Comparison of ENCODE assay signal across 1 cellular context in genomic region chr14:54509546-54510501, GRCh38.
TF ChIP-seq lines count a peak whose summit lies in the region.

CGRRF1 (plus strand) TSS chr14:54509906; CDS start chr14:54509960, 54 bp downstream.

TF ChIP-seq in HepG2, 621 proteins besides CTCF, POLR2A, EP300 and RAD21 (continued from another document and continues in another):
- peak; percentile 61; the same call in 1 of the 2 replicates for TF ChIP-seq ZNF646 (CRISPR knock-in tag; IDR thresholded peaks at IDR 0.05)
- TF ChIP-seq ZNF318 (CRISPR knock-in tag; IDR thresholded peaks at IDR 0.05), result no peak; the same call in 1 of the 2 replicates
- TF ChIP-seq, protein P1, sequence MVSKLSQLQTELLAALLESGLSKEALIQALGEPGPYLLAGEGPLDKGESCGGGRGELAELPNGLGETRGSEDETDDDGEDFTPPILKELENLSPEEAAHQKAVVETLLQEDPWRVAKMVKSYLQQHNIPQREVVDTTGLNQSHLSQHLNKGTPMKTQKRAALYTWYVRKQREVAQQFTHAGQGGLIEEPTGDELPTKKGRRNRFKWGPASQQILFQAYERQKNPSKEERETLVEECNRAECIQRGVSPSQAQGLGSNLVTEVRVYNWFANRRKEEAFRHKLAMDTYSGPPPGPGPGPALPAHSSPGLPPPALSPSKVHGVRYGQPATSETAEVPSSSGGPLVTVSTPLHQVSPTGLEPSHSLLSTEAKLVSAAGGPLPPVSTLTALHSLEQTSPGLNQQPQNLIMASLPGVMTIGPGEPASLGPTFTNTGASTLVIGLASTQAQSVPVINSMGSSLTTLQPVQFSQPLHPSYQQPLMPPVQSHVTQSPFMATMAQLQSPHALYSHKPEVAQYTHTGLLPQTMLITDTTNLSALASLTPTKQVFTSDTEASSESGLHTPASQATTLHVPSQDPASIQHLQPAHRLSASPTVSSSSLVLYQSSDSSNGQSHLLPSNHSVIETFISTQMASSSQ (IDR thresholded peaks at IDR 0.05; ENCODE audit: low read depth), result no peak
- TF ChIP-seq, protein P1 (CRISPR knock-in tag; IDR thresholded peaks at IDR 0.05; ENCODE audit: borderline replicate concordance), result peak; percentile 68; the same call in 1 of the 2 replicates
- TF ChIP-seq, protein P2, sequence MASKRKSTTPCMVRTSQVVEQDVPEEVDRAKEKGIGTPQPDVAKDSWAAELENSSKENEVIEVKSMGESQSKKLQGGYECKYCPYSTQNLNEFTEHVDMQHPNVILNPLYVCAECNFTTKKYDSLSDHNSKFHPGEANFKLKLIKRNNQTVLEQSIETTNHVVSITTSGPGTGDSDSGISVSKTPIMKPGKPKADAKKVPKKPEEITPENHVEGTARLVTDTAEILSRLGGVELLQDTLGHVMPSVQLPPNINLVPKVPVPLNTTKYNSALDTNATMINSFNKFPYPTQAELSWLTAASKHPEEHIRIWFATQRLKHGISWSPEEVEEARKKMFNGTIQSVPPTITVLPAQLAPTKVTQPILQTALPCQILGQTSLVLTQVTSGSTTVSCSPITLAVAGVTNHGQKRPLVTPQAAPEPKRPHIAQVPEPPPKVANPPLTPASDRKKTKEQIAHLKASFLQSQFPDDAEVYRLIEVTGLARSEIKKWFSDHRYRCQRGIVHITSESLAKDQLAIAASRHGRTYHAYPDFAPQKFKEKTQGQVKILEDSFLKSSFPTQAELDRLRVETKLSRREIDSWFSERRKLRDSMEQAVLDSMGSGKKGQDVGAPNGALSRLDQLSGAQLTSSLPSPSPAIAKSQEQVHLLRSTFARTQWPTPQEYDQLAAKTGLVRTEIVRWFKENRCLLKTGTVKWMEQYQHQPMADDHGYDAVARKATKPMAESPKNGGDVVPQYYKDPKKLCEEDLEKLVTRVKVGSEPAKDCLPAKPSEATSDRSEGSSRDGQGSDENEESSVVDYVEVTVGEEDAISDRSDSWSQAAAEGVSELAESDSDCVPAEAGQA (IDR thresholded peaks at IDR 0.05; ENCODE audit: low read depth), result 0 out of 2 replicates have a peak, but pooled peaks have one; percentile 31
- TF ChIP-seq, protein P2 (CRISPR knock-in tag; IDR thresholded peaks at IDR 0.05; ENCODE audit: borderline replicate concordance), result no peak
- peak; percentile 89; the same call in 1 of the 2 replicates for TF ChIP-seq REPIN1 (CRISPR knock-in tag; IDR thresholded peaks at IDR 0.05; ENCODE audit: borderline replicate concordance, low read depth)
- 0 out of 2 replicates have a peak, but pooled peaks have one; percentile 13 for TF ChIP-seq NR1H2 (CRISPR knock-in tag; IDR thresholded peaks at IDR 0.05; ENCODE audit: borderline replicate concordance, low read depth)
- no peak for TF ChIP-seq ZNF775 (CRISPR knock-in tag; IDR thresholded peaks at IDR 0.05; ENCODE audit: borderline replicate concordance)
- TF ChIP-seq ZNF496 (CRISPR knock-in tag; IDR thresholded peaks at IDR 0.05; ENCODE audit: insufficient replicate concordance), result no peak
- TF ChIP-seq ZNF776 (CRISPR knock-in tag; IDR thresholded peaks at IDR 0.05), result no peak
- TF ChIP-seq, protein P3, sequence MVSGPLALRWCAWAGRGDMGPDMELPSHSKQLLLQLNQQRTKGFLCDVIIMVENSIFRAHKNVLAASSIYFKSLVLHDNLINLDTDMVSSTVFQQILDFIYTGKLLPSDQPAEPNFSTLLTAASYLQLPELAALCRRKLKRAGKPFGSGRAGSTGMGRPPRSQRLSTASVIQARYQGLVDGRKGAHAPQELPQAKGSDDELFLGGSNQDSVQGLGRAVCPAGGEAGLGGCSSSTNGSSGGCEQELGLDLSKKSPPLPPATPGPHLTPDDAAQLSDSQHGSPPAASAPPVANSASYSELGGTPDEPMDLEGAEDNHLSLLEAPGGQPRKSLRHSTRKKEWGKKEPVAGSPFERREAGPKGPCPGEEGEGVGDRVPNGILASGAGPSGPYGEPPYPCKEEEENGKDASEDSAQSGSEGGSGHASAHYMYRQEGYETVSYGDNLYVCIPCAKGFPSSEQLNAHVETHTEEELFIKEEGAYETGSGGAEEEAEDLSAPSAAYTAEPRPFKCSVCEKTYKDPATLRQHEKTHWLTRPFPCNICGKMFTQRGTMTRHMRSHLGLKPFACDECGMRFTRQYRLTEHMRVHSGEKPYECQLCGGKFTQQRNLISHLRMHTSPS (CRISPR knock-in tag; IDR thresholded peaks at IDR 0.05; ENCODE audit: low read depth), result peak; percentile 58; the same call in 1 of the 2 replicates
- TF ChIP-seq KDM5B (CRISPR knock-in tag; IDR thresholded peaks at IDR 0.05; ENCODE audit: borderline replicate concordance), result peak; percentile 64; the same call in 1 of the 2 replicates
- TF ChIP-seq ZNF598 (CRISPR knock-in tag; IDR thresholded peaks at IDR 0.05; ENCODE audit: borderline replicate concordance), result peak; percentile 93
- TF ChIP-seq, protein P4, sequence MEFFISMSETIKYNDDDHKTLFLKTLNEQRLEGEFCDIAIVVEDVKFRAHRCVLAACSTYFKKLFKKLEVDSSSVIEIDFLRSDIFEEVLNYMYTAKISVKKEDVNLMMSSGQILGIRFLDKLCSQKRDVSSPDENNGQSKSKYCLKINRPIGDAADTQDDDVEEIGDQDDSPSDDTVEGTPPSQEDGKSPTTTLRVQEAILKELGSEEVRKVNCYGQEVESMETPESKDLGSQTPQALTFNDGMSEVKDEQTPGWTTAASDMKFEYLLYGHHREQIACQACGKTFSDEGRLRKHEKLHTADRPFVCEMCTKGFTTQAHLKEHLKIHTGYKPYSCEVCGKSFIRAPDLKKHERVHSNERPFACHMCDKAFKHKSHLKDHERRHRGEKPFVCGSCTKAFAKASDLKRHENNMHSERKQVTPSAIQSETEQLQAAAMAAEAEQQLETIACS (CRISPR knock-in tag; IDR thresholded peaks at IDR 0.05), result no peak
- TF ChIP-seq MYC (CRISPR knock-in tag; IDR thresholded peaks at IDR 0.05; ENCODE audit: borderline replicate concordance), result peak; percentile 66; the same call in 1 of the 2 replicates
- TF ChIP-seq ARNT2 (CRISPR knock-in tag; IDR thresholded peaks at IDR 0.05; ENCODE audit: low read depth), result peak; percentile 65
